In the genomic region with DNA sequence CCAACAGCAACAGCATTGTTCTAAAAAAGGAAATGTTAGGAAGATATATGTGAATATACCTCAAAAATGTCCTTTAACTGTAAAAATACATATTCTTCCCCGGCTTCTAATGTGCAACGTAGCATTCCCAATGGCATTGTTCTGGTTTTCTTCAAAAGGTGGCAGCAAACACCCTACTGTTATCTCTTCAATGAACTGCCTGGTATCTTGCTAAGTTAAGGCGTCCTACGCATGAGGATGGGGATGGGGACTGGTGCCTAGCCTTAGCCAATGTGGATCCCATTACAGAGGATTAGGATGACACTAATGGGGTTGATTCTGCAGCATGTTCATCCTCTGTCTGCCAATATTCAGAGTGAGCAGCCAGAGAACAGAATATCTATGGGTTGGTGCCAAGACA, we compare ENCODE assay signal across 11 cellular contexts.
DNase-seq lines count a peak whose midpoint lies in the region; ATAC-seq, FAIRE-seq and TF ChIP-seq lines count a peak whose summit lies in the region.
"Had no signal": no experiment of that assay in that cellular context is flagged by ENCODE, and none has a peak within 500 bp of the region (broad histone marks: within the 10 kb centered on the region; RNA-seq: fewer than 3 reads in every experiment).

No MANE protein-coding gene starts in this region.

- H3K23me2 ChIP-seq in H1 (ENCODE audit: low read depth, low read length) = no peaks in the 10 kb centered on the region

- H4K5ac ChIP-seq in H1 (ENCODE audit: insufficient read length, low read depth, low read length) = no peak overlapping the region

- H4K8ac ChIP-seq in H1 (ENCODE audit: extremely low read depth, insufficient read depth, low read length) = no peak overlapping the region

- no peak overlapping the region for H3K56ac ChIP-seq in H1 (replicated peaks; ENCODE audit: insufficient read length, low read depth, low read length)

- TF ChIP-seq CTCF in H1 (IDR thresholded peaks at IDR 0.05; ENCODE audit: control extremely low read depth in 1 of 3, insufficient read depth in 1 of 3, low read depth in 1 of 3, low read length in 3 of 3) = peak in 2 of 3 experiments; percentile 44 to 62; a peak in 3 of 4 replicates
- no peak for TF ChIP-seq CTCF in osteoblast (IDR thresholded peaks at IDR 0.05; ENCODE audit: extremely low read depth, low read depth, low read length)

- CTCF ChIA-PET in H1 (lab: Charles Lee; ENCODE audit: partially characterized antibody) = interaction anchor here (1.2 kb wide), 1 partner anchor 59 kb away, joined by 4 read pairs; no protein-coding TSS in a partner anchor

- no peak overlapping the region for H2AFZ ChIP-seq in H1 (ENCODE audit: low read length)
- H2AFZ ChIP-seq in osteoblast (ENCODE audit: low read length) = no peak overlapping the region

- H2AK5ac ChIP-seq in H1 (ENCODE audit: low read depth, low read length) = no peak overlapping the region

- H3K4me2 ChIP-seq in H1 (ENCODE audit: insufficient read depth in 1 of 2, low read depth in 2 of 2, low read length in 2 of 2) (no peak overlapping the region), osteoblast (ENCODE audit: insufficient read depth, low read length) (no peak overlapping the region)

- H3K79me1 ChIP-seq in H1 (ENCODE audit: low read depth, low read length) = no peaks in the 10 kb centered on the region

- TF ChIP-seq RAD21 in H1 (IDR thresholded peaks at IDR 0.05 in 1 of 2, conservative IDR thresholded peaks at IDR 0.05 in 1 of 2; ENCODE audit: low read depth in 2 of 2, low read length in 2 of 2) = peak; percentile 81 to 86

- H3K4me3 ChIP-seq in H1 (ENCODE audit: extremely low read depth in 1 of 4, insufficient read depth in 2 of 4, low read depth in 3 of 4, low read length in 4 of 4) (no peak overlapping the region), osteoblast (ENCODE audit: insufficient read depth, low read length) (no peak overlapping the region)

- H2BK20ac ChIP-seq in H1 (ENCODE audit: low read length) = no peak overlapping the region

- no peak overlapping the region for H2BK15ac ChIP-seq in H1 (ENCODE audit: low read length)

- H2BK120ac ChIP-seq in H1 (replicated peaks; ENCODE audit: low read depth, low read length) = no peak overlapping the region

- no peak for TF ChIP-seq POLR2A in H1 (IDR thresholded peaks at IDR 0.05; ENCODE audit: control extremely low read depth in 1 of 2, low read depth in 2 of 2, low read length in 2 of 2)

- H3K79me2 ChIP-seq in H1 (ENCODE audit: control insufficient read depth in 1 of 2, insufficient read depth in 2 of 2, low read length in 2 of 2) (no peaks in the 10 kb centered on the region), osteoblast (ENCODE audit: insufficient read depth, low read length) (no peaks in the 10 kb centered on the region)

- H3K27ac ChIP-seq in H1 (ENCODE audit: low read depth, low read length) (no peak overlapping the region), osteoblast (ENCODE audit: low read depth, low read length) (no peak overlapping the region)
- H3K27ac ChIP-seq: 22Rv1 had no signal

- no peak overlapping the region for H3K4ac ChIP-seq in H1 (replicated peaks; ENCODE audit: insufficient read length, low read depth, low read length)

- H3K18ac ChIP-seq in H1 (ENCODE audit: extremely low read depth, low read length) = no peak overlapping the region

- 64% methylated on average over 4 of the region's 4 CpGs; no CpG with 5 or more reads in 1 of the 2 experiments for WGBS in H1 (ENCODE audit: extremely low coverage in 1 of 2, insufficient coverage in 1 of 2, insufficient read length in 1 of 2, insufficient replicate concordance in 2 of 2, low coverage in 1 of 2, low lambda C conversion rate in 2 of 2, missing lambda C conversion rate in 1 of 2), 2 experiments

- H4K20me1 ChIP-seq in H1 (replicated peaks in 1 of 2; ENCODE audit: control insufficient read depth in 1 of 2, insufficient read depth in 2 of 2, low read length in 2 of 2) (no peaks in the 10 kb centered on the region), osteoblast (ENCODE audit: insufficient read depth, low read length) (no peaks in the 10 kb centered on the region)

- H3K27me3 ChIP-seq in H1 (replicated peaks in 1 of 4; ENCODE audit: control insufficient read depth in 3 of 4, extremely low read depth in 1 of 4, insufficient read depth in 3 of 4, low read length in 3 of 4) (no peaks in the 10 kb centered on the region), osteoblast (ENCODE audit: insufficient read depth, low read length) (no peaks in the 10 kb centered on the region)

- no peak overlapping the region for H2BK12ac ChIP-seq in H1 (ENCODE audit: low read depth, low read length)

- TF ChIP-seq EP300 in H1 (IDR thresholded peaks at IDR 0.05; ENCODE audit: borderline replicate concordance in 1 of 2, low read depth in 2 of 2, low read length in 2 of 2) = no peak

- H3K9ac ChIP-seq in H1 (replicated peaks in 1 of 4; ENCODE audit: extremely low read depth in 1 of 4, low read depth in 3 of 4, low read length in 3 of 4) = no peak overlapping the region

- H3K9me3 ChIP-seq in H1 (ENCODE audit: insufficient read depth in 2 of 2, low read depth in 1 of 2, low read length in 1 of 2) = no peaks in the 10 kb centered on the region
- H3K9me3 ChIP-seq in osteoblast (ENCODE audit: low read depth, low read length) = peaks cover 2% of the 10 kb centered on the region

- no peak for ATAC-seq in HG02973 (IDR thresholded peaks at IDR 0.05; ENCODE audit: unreplicated experiment)

- H3K4me1 ChIP-seq in H1 (replicated peaks in 1 of 4; ENCODE audit: control insufficient read depth in 3 of 4, insufficient read depth in 4 of 4, low read length in 3 of 4) = peaks cover 0 to 2% (median 0%) of the 10 kb centered on the region in 4 experiments; a peak in 1 of 7 replicates
- no peaks in the 10 kb centered on the region for H3K4me1 ChIP-seq in osteoblast (ENCODE audit: insufficient read depth, low read length)

- H3K23ac ChIP-seq in H1 (ENCODE audit: insufficient read length) = no peak overlapping the region

- no peak overlapping the region for H4K91ac ChIP-seq in H1 (replicated peaks; ENCODE audit: insufficient read length, low read length)

- POLR2A ChIA-PET in H1 (lab: Charles Lee; ENCODE audit: partially characterized antibody) = no interaction called here

- FAIRE-seq in H1 (lab: Jason Lieb, UNC) = peak; percentile 36

- H3K14ac ChIP-seq in H1 (ENCODE audit: insufficient read length) = no peak overlapping the region

- H2BK5ac ChIP-seq in H1 (ENCODE audit: low read depth, low read length) = no peak overlapping the region

- DNase-seq in DMS 273 (lab: John Stamatoyannopoulos, UW; ENCODE audit: unreplicated experiment) = peak; percentile 7
- DNase-seq in DMS 273 treated with DMSO at 0.1 percent for 48 hours (lab: John Stamatoyannopoulos, UW) = no peak
- DNase-seq in NCI-H748 treated with DMSO at 0.1 percent for 48 hours (lab: John Stamatoyannopoulos, UW) = peak; percentile 13
- DNase-seq in H1 (ENCODE audit: low read depth in 1 of 2, low spot score in 2 of 2) = no peak
- DNase-seq in osteoblast (ENCODE audit: insufficient read length, low spot score, missing footprints) = peak; percentile 31
- no peak for DNase-seq in T-helper 9 cell
- no peak for DNase-seq in H4 (ENCODE audit: low spot score)
- DNase-seq: NCI-H774, T-helper 1 cell had no signal

- H3K36me3 ChIP-seq in H1 (ENCODE audit: control insufficient read depth in 2 of 4, insufficient read depth in 4 of 4, low read length in 3 of 4) (no peaks in the 10 kb centered on the region), osteoblast (ENCODE audit: insufficient read depth, low read length) (no peaks in the 10 kb centered on the region)

TF ChIP-seq in H1, 55 proteins besides CTCF, POLR2A, EP300 and RAD21:
- TF ChIP-seq ZNF274 (IDR thresholded peaks at IDR 0.05; ENCODE audit: borderline replicate concordance, extremely low read depth, low read length) (no peak), SP4 (IDR thresholded peaks at IDR 0.05; ENCODE audit: low read length) (no peak), TAF7 (optimal IDR thresholded peaks at IDR 0.05; ENCODE audit: borderline replicate concordance, low read depth, low read length) (no peak), SIN3A (conservative IDR thresholded peaks at IDR 0.05 in 1 of 2, IDR thresholded peaks at IDR 0.05 in 1 of 2; ENCODE audit: low read depth in 1 of 2, low read length in 2 of 2) (no peak), BRCA1 (IDR thresholded peaks at IDR 0.05; ENCODE audit: low read depth, low read length) (no peak), FOSL1 (IDR thresholded peaks at IDR 0.05; ENCODE audit: insufficient read depth, low read depth, low read length) (no peak), KDM4A (IDR thresholded peaks at IDR 0.05; ENCODE audit: low read depth, low read length, severe bottlenecking) (no peak), RXRA (IDR thresholded peaks at IDR 0.05; ENCODE audit: insufficient read depth, low read depth, low read length) (no peak), CEBPB (IDR thresholded peaks at IDR 0.05; ENCODE audit: low read depth, low read length) (no peak), TCF12 (IDR thresholded peaks at IDR 0.05; ENCODE audit: low read depth, low read length) (no peak), EZH2 (IDR thresholded peaks at IDR 0.05; ENCODE audit: low read depth, low read length, severe bottlenecking) (no peak), KDM1A (IDR thresholded peaks at IDR 0.05; ENCODE audit: borderline replicate concordance, low read length) (no peak), CBX8 (IDR thresholded peaks at IDR 0.05; ENCODE audit: borderline replicate concordance, low read depth, low read length) (no peak)
- TF ChIP-seq, protein P1, sequence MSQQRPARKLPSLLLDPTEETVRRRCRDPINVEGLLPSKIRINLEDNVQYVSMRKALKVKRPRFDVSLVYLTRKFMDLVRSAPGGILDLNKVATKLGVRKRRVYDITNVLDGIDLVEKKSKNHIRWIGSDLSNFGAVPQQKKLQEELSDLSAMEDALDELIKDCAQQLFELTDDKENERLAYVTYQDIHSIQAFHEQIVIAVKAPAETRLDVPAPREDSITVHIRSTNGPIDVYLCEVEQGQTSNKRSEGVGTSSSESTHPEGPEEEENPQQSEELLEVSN (IDR thresholded peaks at IDR 0.05) = no peak
- TF ChIP-seq, protein P2, sequence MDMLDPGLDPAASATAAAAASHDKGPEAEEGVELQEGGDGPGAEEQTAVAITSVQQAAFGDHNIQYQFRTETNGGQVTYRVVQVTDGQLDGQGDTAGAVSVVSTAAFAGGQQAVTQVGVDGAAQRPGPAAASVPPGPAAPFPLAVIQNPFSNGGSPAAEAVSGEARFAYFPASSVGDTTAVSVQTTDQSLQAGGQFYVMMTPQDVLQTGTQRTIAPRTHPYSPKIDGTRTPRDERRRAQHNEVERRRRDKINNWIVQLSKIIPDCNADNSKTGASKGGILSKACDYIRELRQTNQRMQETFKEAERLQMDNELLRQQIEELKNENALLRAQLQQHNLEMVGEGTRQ (IDR thresholded peaks at IDR 0.05; ENCODE audit: low read length) = no peak

Comparison
In these comparisons a context has a peak if more than half of its experiments do, and no peak if none do; other contexts are left out.
1. DNase-seq: peak in DMS 273 (single experiment), NCI-H748 treated with DMSO at 0.1 percent for 48 hours (single experiment) and osteoblast (single experiment); none in DMS 273 treated with DMSO at 0.1 percent for 48 hours (single experiment), H1 (0 of 2), T-helper 9 cell (single experiment) and H4 (single experiment).